In genomic region chr17:45246338-45246737, GRCh38 we compare ENCODE assay signal across 12 cellular contexts. TPM values are rescaled to one million over a fixed set of nuclear protein-coding genes. Genes with fewer than 3 reads are reported as not detected.
DNase-seq lines count a peak whose midpoint lies in the region; ATAC-seq and TF ChIP-seq lines count a peak whose summit lies in the region.
"Had no signal": no experiment of that assay in that cellular context is flagged by ENCODE, and none has a peak within 500 bp of the region (broad histone marks: within the 10 kb centered on the region; RNA-seq: fewer than 3 reads in every experiment).

No MANE protein-coding gene starts in this region.

- intact Hi-C loops in testis (cut with DNase I; ENCODE audit: low total_unique reads) = no loop called here

- no peak for TF ChIP-seq CTCF in C4-2B (conservative IDR thresholded peaks at IDR 0.05)
- TF ChIP-seq CTCF in testis (IDR thresholded peaks at IDR 0.05) = no peak

- DNase-seq in activated naive CD8-positive, alpha-beta T cell treated with anti-CD3 and anti-CD28 coated beads, Interleukin-2, amount 50 U/mL, for 24 hours = no peak
- DNase-seq in naive thymus-derived CD8-positive, alpha-beta T cell = no peak
- DNase-seq in NCI-H526 treated with DMSO at 0.1 percent for 48 hours (lab: John Stamatoyannopoulos, UW) = no peak
- DNase-seq in testis = no peak
- no peak for DNase-seq in KG1 (lab: John Stamatoyannopoulos, UW)
- DNase-seq: stimulated activated CD4-positive, alpha-beta T cell treated with anti-CD3 and anti-CD28 coated beads, Interleukin-1b, Interleukin-23, amount 100 ng/mL, for 48 hours had no signal

- H3K27me3 Mint-ChIP-seq in activated naive CD8-positive, alpha-beta T cell treated with anti-CD3 and anti-CD28 coated beads, Interleukin-2, amount 50 U/mL, for 24 hours = no peaks in the 10 kb centered on the region
- no peaks in the 10 kb centered on the region for H3K27me3 Mint-ChIP-seq in naive thymus-derived CD8-positive, alpha-beta T cell

- H3K4me1 Mint-ChIP-seq in activated naive CD8-positive, alpha-beta T cell treated with anti-CD3 and anti-CD28 coated beads, Interleukin-2, amount 50 U/mL, for 24 hours = peaks cover 42% of the 10 kb centered on the region
- peaks cover 16 to 67% (median 60%) of the 10 kb centered on the region in 4 donors for H3K4me1 Mint-ChIP-seq in naive thymus-derived CD8-positive, alpha-beta T cell

- peak overlapping the region; percentile 83 for H3K4me3 Mint-ChIP-seq in activated naive CD8-positive, alpha-beta T cell treated with anti-CD3 and anti-CD28 coated beads, Interleukin-2, amount 50 U/mL, for 24 hours
- peak overlapping the region; percentile 53 to 93 (median 88) for H3K4me3 Mint-ChIP-seq in naive thymus-derived CD8-positive, alpha-beta T cell

- H3K9me3 ChIP-seq in HUES6 (ENCODE audit: control insufficient read depth, insufficient read depth, low read depth, low read length) (no peaks in the 10 kb centered on the region), testis (no peaks in the 10 kb centered on the region)

- peak overlapping the region; percentile 31 for H3K9ac ChIP-seq in HUES6 (ENCODE audit: low read length)

- H3K36me3 ChIP-seq in HUES6 (ENCODE audit: control insufficient read depth, insufficient read depth, low read length) = peaks cover 5% of the 10 kb centered on the region; the same call in 1 of the 2 replicates
- no peaks in the 10 kb centered on the region for H3K36me3 ChIP-seq in testis (ENCODE audit: low read depth, missing control alignments)

- peak overlapping the region; percentile 91 for H3K27ac ChIP-seq in C4-2B
- no peak overlapping the region for H3K27ac ChIP-seq in HUES6 (ENCODE audit: low read depth, low read length)
- H3K27ac ChIP-seq in testis = no peak overlapping the region

- H3K4me3 ChIP-seq in HUES6 (ENCODE audit: low read depth, low read length) = peak overlapping the region; percentile 85
- no peak overlapping the region for H3K4me3 ChIP-seq in testis
- H3K4me3 ChIP-seq: lung had no signal

- no peaks in the 10 kb centered on the region for H3K9me3 Mint-ChIP-seq in activated naive CD8-positive, alpha-beta T cell treated with anti-CD3 and anti-CD28 coated beads, Interleukin-2, amount 50 U/mL, for 24 hours
- H3K9me3 Mint-ChIP-seq in naive thymus-derived CD8-positive, alpha-beta T cell = no peaks in the 10 kb centered on the region

- POLR2A ChIA-PET in naive thymus-derived CD8-positive, alpha-beta T cell (lab: Charles Lee) = interaction anchor here (0.8 to 47.5 kb wide), 9 partner anchors 2 to 139 kb away, joined by 3 to 1514 read pairs (median 13); partner anchors contain the start of genes FMNL1, HEXIM1, HEXIM2 and MAP3K14

- H3K27me3 ChIP-seq in HUES6 (ENCODE audit: control insufficient read depth, insufficient read depth, low read length) (peaks cover 30% of the 10 kb centered on the region), testis (no peaks in the 10 kb centered on the region)

- H3K36me3 Mint-ChIP-seq in activated naive CD8-positive, alpha-beta T cell treated with anti-CD3 and anti-CD28 coated beads, Interleukin-2, amount 50 U/mL, for 24 hours (ENCODE audit: low read depth) = peaks cover 45% of the 10 kb centered on the region
- peaks cover 0 to 59% (median 4%) of the 10 kb centered on the region in 3 donors for H3K36me3 Mint-ChIP-seq in naive thymus-derived CD8-positive, alpha-beta T cell

- 36 to 61% methylated on average over 8 of the region's 8 CpGs for WGBS in testis, 2 donors

- no peak for ATAC-seq in activated naive CD8-positive, alpha-beta T cell treated with anti-CD3 and anti-CD28 coated beads, Interleukin-2, amount 50 U/mL, for 24 hours
- ATAC-seq in naive thymus-derived CD8-positive, alpha-beta T cell = no peak
- ATAC-seq in GM19035 (IDR thresholded peaks at IDR 0.05; ENCODE audit: unreplicated experiment) = no peak

- no peak for TF ChIP-seq POLR2A in testis (IDR thresholded peaks at IDR 0.05)

- peaks cover 17% of the 10 kb centered on the region for H3K4me1 ChIP-seq in HUES6 (ENCODE audit: control insufficient read depth, insufficient read depth, low read length)
- peaks cover 19% of the 10 kb centered on the region for H3K4me1 ChIP-seq in testis

- peak overlapping the region; percentile 63 for H3K27ac Mint-ChIP-seq in activated naive CD8-positive, alpha-beta T cell treated with anti-CD3 and anti-CD28 coated beads, Interleukin-2, amount 50 U/mL, for 24 hours
- peak overlapping the region; percentile 74 to 99 (median 98) for H3K27ac Mint-ChIP-seq in naive thymus-derived CD8-positive, alpha-beta T cell

RNA-seq across cellular contexts. Expression of gene SPATA32, which starts 15.6 kb away (rescaled TPM):
- under 1 TPM; 0.47 to 0.75 TPM for total RNA-seq in naive thymus-derived CD8-positive, alpha-beta T cell
- polyA plus RNA-seq in naive thymus-derived CD8-positive, alpha-beta T cell = under 1 TPM; 0.30 to 0.81 (median 0.44) TPM
- 10 to 100 TPM; 15.5 to 47.4 TPM for total RNA-seq in testis
- polyA plus RNA-seq in testis (ENCODE audit: insufficient read depth, low read depth, low replicate concordance) = 72.0 TPM
- total RNA-seq: endothelial cell of umbilical vein, RPMI7951 had no signal
- polyA plus RNA-seq: endothelial cell of umbilical vein had no signal

RNA-seq across cellular contexts. Expression of gene FMNL1, which starts 24.7 kb away (rescaled TPM):
- total RNA-seq in naive thymus-derived CD8-positive, alpha-beta T cell = 100 to 1,000 TPM; 383 to 394 TPM
- 10 to 100 TPM; 18.0 to 35.5 (median 21.5) TPM for polyA plus RNA-seq in naive thymus-derived CD8-positive, alpha-beta T cell
- total RNA-seq in testis = 10 to 100 TPM; 11.1 to 15.8 TPM
- 13.9 TPM for polyA plus RNA-seq in testis (ENCODE audit: insufficient read depth, low read depth, low replicate concordance)

Comparison
In these comparisons a context has a peak if more than half of its experiments do, and no peak if none do; other contexts are left out.
1. RNA of gene SPATA32, which starts 15.6 kb away (total RNA-seq): 15.5 to 47.4 TPM in testis; 0.47 to 0.75 TPM in naive thymus-derived CD8-positive, alpha-beta T cell; every median in the first group is over 4 times any median in the second.
2. RNA of gene FMNL1, which starts 24.7 kb away (total RNA-seq): 383 to 394 TPM in naive thymus-derived CD8-positive, alpha-beta T cell; 11.1 to 15.8 TPM in testis; every median in the first group is over 10 times any median in the second.